ENCODE assay signal across 25 cellular contexts in the genomic region with DNA sequence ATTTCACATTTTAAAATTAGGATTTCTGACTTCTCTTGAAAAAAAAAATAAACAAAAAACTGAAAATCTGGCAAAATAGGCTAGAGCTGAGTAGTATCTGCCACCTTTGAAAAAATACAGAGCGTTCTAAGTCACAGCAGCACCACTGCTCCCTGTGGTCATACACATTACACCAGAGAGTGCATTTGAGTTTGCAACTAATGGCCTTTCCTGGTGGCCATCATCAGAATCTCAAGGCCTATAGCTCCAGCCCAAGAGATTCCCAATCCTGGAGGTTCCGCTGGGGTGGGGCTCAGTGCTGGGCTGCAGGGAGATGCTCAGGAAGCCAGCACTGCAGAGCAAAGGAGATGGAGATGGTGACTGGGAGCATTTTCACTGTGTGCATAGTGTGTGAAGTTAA. TPM values are rescaled to one million over a fixed set of nuclear protein-coding genes. Genes with fewer than 3 reads are reported as not detected.
"Had no signal": no experiment of that assay in that cellular context is flagged by ENCODE, and none has a peak within 500 bp of the region (broad histone marks: within the 10 kb centered on the region; RNA-seq: fewer than 3 reads in every experiment).

No MANE protein-coding gene starts in this region.

- DNase-seq: IMR-90, Kasumi-1, MM.1S, NCI-H1092 treated with DMSO at 0.1 percent for 48 hours, NCI-H1436, NCI-H187, NCI-H2029, NCI-H2081 treated with DMSO at 0.1 percent for 48 hours, NCI-H2171, NCI-H226, NCI-H446, NCI-H510A, NCI-H524 treated with DMSO at 0.1 percent for 48 hours, NCI-H69, NCI-H774, Right ventricle myocardium superior, RPMI8226, SIG-M5, T-cell had no signal

- H3K4me2 ChIP-seq: KMS-11 had no signal

- H3K36me3 Mint-ChIP-seq: T-cell had no signal

- H3K9me3 Mint-ChIP-seq: T-cell had no signal

- H3K4me3 Mint-ChIP-seq: T-cell had no signal

- H3K27ac ChIP-seq: KMS-11, SJSA1, SK-N-MC had no signal

- FAIRE-seq: RCC 7860 had no signal

- H3K9me3 ChIP-seq: SJSA1 had no signal

- H3K36me3 ChIP-seq: SJSA1 had no signal

- H3K4me1 ChIP-seq: SJSA1 had no signal

- H3K27ac Mint-ChIP-seq: T-cell had no signal

- H3K4me3 ChIP-seq: SJSA1, SK-N-MC had no signal

- ATAC-seq: T-cell had no signal

- H3K9ac ChIP-seq: KMS-11 had no signal

RNA-seq across cellular contexts. Expression of a gene that starts 17.5 kb away (rescaled TPM):
- total RNA-seq: HT-29, IMR-90, M059J, SJSA1, T-cell had no signal
- polyA plus RNA-seq: IMR-90 had no signal

RNA-seq across cellular contexts. Expression of a gene that starts 42.8 kb away (rescaled TPM):
- total RNA-seq: HT-29, IMR-90, M059J, Right ventricle myocardium superior, SJSA1 had no signal
- polyA plus RNA-seq: IMR-90 had no signal
